ENCODE assay signal across 1 cellular context in genomic region chr16:50461400-50461760, GRCh38.
TF ChIP-seq lines count a peak whose summit lies in the region.

No MANE protein-coding gene starts in this region.

TF ChIP-seq in GM12878, 131 proteins besides CTCF, POLR2A, EP300 and RAD21 (continued from another document):
- TF ChIP-seq SREBF2 (IDR thresholded peaks at IDR 0.05; ENCODE audit: low read length) (no peak), CEBPB (IDR thresholded peaks at IDR 0.05; ENCODE audit: borderline replicate concordance in 1 of 2, low read depth in 2 of 2, low read length in 2 of 2) (no peak), BACH1 (IDR thresholded peaks at IDR 0.05; ENCODE audit: borderline replicate concordance) (no peak), TCF12 (IDR thresholded peaks at IDR 0.05; ENCODE audit: low read depth, low read length) (no peak), USF1 (IDR thresholded peaks at IDR 0.05; ENCODE audit: borderline replicate concordance, extremely low read length, insufficient read depth, low read depth, low read length) (no peak)
